Comparison of ENCODE assay signal across 13 cellular contexts in the genomic region with DNA sequence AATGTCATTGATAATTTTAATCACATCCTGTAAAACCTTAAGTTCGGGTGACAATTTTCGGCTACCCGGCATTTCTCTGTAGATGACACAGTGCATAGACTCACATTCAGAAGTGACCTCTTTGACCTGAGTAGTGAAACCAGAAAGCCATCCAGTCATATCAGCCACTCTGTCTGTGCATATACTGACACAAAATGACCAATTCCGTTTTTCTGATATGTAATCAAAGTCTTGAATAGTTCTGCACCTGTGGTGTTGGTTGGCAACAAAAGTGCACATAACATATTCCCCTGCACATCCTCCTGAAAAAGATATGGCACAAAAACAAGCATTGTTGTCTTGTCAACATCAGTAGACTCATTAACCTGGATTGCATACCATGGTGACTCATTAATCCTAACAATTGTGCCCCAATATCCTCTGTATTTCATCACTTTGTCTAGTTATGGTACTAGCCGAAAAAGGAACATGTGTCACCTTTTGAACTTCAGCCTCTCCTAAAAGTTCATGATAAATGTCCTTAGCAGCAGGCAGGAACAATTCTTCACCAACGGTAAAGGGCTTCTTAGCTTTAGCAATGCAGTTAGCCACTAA. TPM values are rescaled to one million over a fixed set of nuclear protein-coding genes. Genes with fewer than 3 reads are reported as not detected.
DNase-seq lines count a peak whose midpoint lies in the region; ATAC-seq, FAIRE-seq and TF ChIP-seq lines count a peak whose summit lies in the region.
"Had no signal": no experiment of that assay in that cellular context is flagged by ENCODE, and none has a peak within 500 bp of the region (broad histone marks: within the 10 kb centered on the region; RNA-seq: fewer than 3 reads in every experiment).

No MANE protein-coding gene starts in this region.

- DNase-seq in keratinocyte (ENCODE audit: low read depth, low spot score) (peak; percentile 33), NCI-H2171 (lab: John Stamatoyannopoulos, UW) (no peak), NCI-H1048 (lab: John Stamatoyannopoulos, UW) (no peak), MM.1S (no peak)
- DNase-seq: activated B cell treated with CpG ODN at 0.5 μM for 24 hours, esophagus squamous epithelium, NCI-H524, uterus had no signal

- H3K27ac ChIP-seq in keratinocyte (ENCODE audit: control insufficient read depth, insufficient read depth, low read length): no peak overlapping the region
- no peak overlapping the region for H3K27ac ChIP-seq in MM.1S (ENCODE audit: low read length)
- H3K27ac ChIP-seq: cardiac muscle cell, SJSA1, uterus had no signal

- dilution Hi-C loops in keratinocyte (cut with MboI; ENCODE audit: extremely low pct_ligation_motif_present, low sequenced_read_pairs): no loop called here

- H3K4me1 ChIP-seq in keratinocyte (ENCODE audit: control insufficient read depth, extremely low read depth, insufficient read depth, low read length) (peaks cover 7% of the 10 kb centered on the region), MM.1S (ENCODE audit: low read length) (0 out of 2 replicates have a peak, but pooled peaks cover 3% of the 10 kb centered on the region)
- H3K4me1 ChIP-seq: uterus had no signal

- H3K9ac ChIP-seq in keratinocyte (ENCODE audit: control insufficient read depth, extremely low read depth, insufficient read depth, low read length) (no peak overlapping the region), MM.1S (ENCODE audit: low read length) (no peak overlapping the region)

- no peaks in the 10 kb centered on the region for H3K27me3 ChIP-seq in keratinocyte (ENCODE audit: control insufficient read depth, extremely low read depth, insufficient read depth, low read length)
- no peaks in the 10 kb centered on the region for H3K27me3 ChIP-seq in MM.1S (replicated peaks; ENCODE audit: insufficient read depth, low read length)
- H3K27me3 ChIP-seq: cardiac muscle cell, esophagus squamous epithelium, SJSA1, uterus had no signal

- no peaks in the 10 kb centered on the region for H3K36me3 ChIP-seq in keratinocyte (ENCODE audit: control insufficient read depth in 2 of 2, extremely low read depth in 1 of 2, insufficient read depth in 2 of 2, low read length in 2 of 2)
- H3K36me3 ChIP-seq in MM.1S (replicated peaks; ENCODE audit: insufficient read depth, low read length): no peaks in the 10 kb centered on the region
- H3K36me3 ChIP-seq: cardiac muscle cell, esophagus squamous epithelium, uterus had no signal

- H3K4me2 ChIP-seq in keratinocyte (ENCODE audit: control insufficient read depth, extremely low read depth, insufficient read depth, low read depth, low read length): peak overlapping the region; percentile 14
- no peak overlapping the region for H3K4me2 ChIP-seq in MM.1S (ENCODE audit: low read depth, low read length)

- H3K79me2 ChIP-seq in keratinocyte (ENCODE audit: control insufficient read depth, insufficient read depth, low read length): peaks cover 3% of the 10 kb centered on the region
- peaks cover 4% of the 10 kb centered on the region for H3K79me2 ChIP-seq in MM.1S (ENCODE audit: low read length)

- TF ChIP-seq CTCF in keratinocyte (optimal IDR thresholded peaks at IDR 0.05 in 1 of 3, IDR thresholded peaks at IDR 0.05 in 1 of 3, conservative IDR thresholded peaks at IDR 0.05 in 1 of 3; ENCODE audit: extremely low read depth in 1 of 3, insufficient read depth in 2 of 3, low read length in 3 of 3): no peak
- no peak for TF ChIP-seq CTCF in MM.1S (IDR thresholded peaks at IDR 0.05; ENCODE audit: low read length)

- H2AFZ ChIP-seq in keratinocyte (ENCODE audit: control insufficient read depth, low read length): no peak overlapping the region
- H2AFZ ChIP-seq in MM.1S (ENCODE audit: low read length): no peak overlapping the region

- H3F3A ChIP-seq in MM.1S (ENCODE audit: insufficient read depth, low read length): peaks cover 3% of the 10 kb centered on the region; the same call in 1 of the 2 replicates

- H3K9me3 ChIP-seq in keratinocyte (ENCODE audit: control insufficient read depth, low read depth, low read length) (no peaks in the 10 kb centered on the region), MM.1S (replicated peaks; ENCODE audit: insufficient read depth, low read length) (no peaks in the 10 kb centered on the region)
- H3K9me3 ChIP-seq: esophagus squamous epithelium, SJSA1, uterus had no signal

- peak; percentile 20 for FAIRE-seq in keratinocyte (lab: Jason Lieb, UNC)

- H3K4me3 ChIP-seq in keratinocyte (ENCODE audit: control insufficient read depth in 2 of 3, extremely low read depth in 1 of 3, insufficient read depth in 2 of 3, low read depth in 1 of 3, low read length in 3 of 3) (no peak overlapping the region), MM.1S (ENCODE audit: low read length) (no peak overlapping the region)
- H3K4me3 ChIP-seq: cardiac muscle cell, esophagus squamous epithelium, SJSA1, uterus had no signal

- ATAC-seq in GM18868 (IDR thresholded peaks at IDR 0.05; ENCODE audit: unreplicated experiment) (peak; percentile 30), GM21529 (IDR thresholded peaks at IDR 0.05; ENCODE audit: unreplicated experiment) (peak; percentile 38), HG03354 (IDR thresholded peaks at IDR 0.05; ENCODE audit: poor library complexity, severe bottlenecking, unreplicated experiment) (peak; percentile 35)

- H3K9me2 ChIP-seq in MM.1S (replicated peaks; ENCODE audit: insufficient read depth, low read length): no peaks in the 10 kb centered on the region

- H3K9me1 ChIP-seq in keratinocyte (ENCODE audit: control insufficient read depth, extremely low read depth, insufficient read depth, low read length): no peaks in the 10 kb centered on the region

- H4K20me1 ChIP-seq in keratinocyte (ENCODE audit: control insufficient read depth, extremely low read depth, insufficient read depth, low read length): no peaks in the 10 kb centered on the region
- H4K20me1 ChIP-seq in MM.1S (ENCODE audit: insufficient read depth, low read length): no peaks in the 10 kb centered on the region

RNA-seq across cellular contexts. Expression of a gene that starts 4.7 kb away (rescaled TPM):
- 8.4 to 11.6 TPM (median 11.4 TPM) in 3 replicates for polyA plus RNA-seq in keratinocyte
- 5.8 TPM for polyA plus RNA-seq in keratinocyte (2011; ENCODE audit: low read depth)
- polyA plus RNA-seq in keratinocyte (2011; cell fraction: cytosol; rRNA removed): 6.0 and 6.7 TPM in 2 replicates
- polyA plus RNA-seq in keratinocyte (2011; cell fraction: nucleus; rRNA removed): 7.3 TPM in 2 replicates
- 12.5 and 21.3 TPM in 2 replicates for polyA plus RNA-seq in keratinocyte (2012; ENCODE audit: low replicate concordance)
- polyA minus RNA-seq in keratinocyte: 3.9 to 5.0 TPM (median 4.8 TPM) in 3 replicates
- 23.2 TPM for polyA minus RNA-seq in keratinocyte (2011; cell fraction: cytosol; rRNA and poly(A)+ RNA removed)
- 4.3 and 7.1 TPM in 2 replicates for polyA minus RNA-seq in keratinocyte (2011; cell fraction: nucleus; rRNA and poly(A)+ RNA removed)

RNA-seq across cellular contexts. Expression of a gene that starts 22.9 kb away (rescaled TPM):
- polyA plus RNA-seq in keratinocyte: 1.5 to 3.3 TPM (median 2.5 TPM) in 3 replicates
- 0.10 TPM for polyA plus RNA-seq in keratinocyte (2011; ENCODE audit: low read depth)
- 0.66 and 0.70 TPM in 2 replicates for polyA plus RNA-seq in keratinocyte (2011; cell fraction: cytosol; rRNA removed)
- 6.9 and 8.7 TPM in 2 replicates for polyA plus RNA-seq in keratinocyte (2011; cell fraction: nucleus; rRNA removed)
- polyA plus RNA-seq in keratinocyte (2012; ENCODE audit: low replicate concordance): 0.79 and 1.7 TPM in 2 replicates
- 5.1 to 19.3 TPM (median 6.6 TPM) in 3 replicates for polyA minus RNA-seq in keratinocyte
- 6.7 TPM for polyA minus RNA-seq in keratinocyte (2011; cell fraction: cytosol; rRNA and poly(A)+ RNA removed)
- polyA minus RNA-seq in keratinocyte (2011; cell fraction: nucleus; rRNA and poly(A)+ RNA removed): 2.7 and 7.4 TPM in 2 replicates
